In the genomic region with DNA sequence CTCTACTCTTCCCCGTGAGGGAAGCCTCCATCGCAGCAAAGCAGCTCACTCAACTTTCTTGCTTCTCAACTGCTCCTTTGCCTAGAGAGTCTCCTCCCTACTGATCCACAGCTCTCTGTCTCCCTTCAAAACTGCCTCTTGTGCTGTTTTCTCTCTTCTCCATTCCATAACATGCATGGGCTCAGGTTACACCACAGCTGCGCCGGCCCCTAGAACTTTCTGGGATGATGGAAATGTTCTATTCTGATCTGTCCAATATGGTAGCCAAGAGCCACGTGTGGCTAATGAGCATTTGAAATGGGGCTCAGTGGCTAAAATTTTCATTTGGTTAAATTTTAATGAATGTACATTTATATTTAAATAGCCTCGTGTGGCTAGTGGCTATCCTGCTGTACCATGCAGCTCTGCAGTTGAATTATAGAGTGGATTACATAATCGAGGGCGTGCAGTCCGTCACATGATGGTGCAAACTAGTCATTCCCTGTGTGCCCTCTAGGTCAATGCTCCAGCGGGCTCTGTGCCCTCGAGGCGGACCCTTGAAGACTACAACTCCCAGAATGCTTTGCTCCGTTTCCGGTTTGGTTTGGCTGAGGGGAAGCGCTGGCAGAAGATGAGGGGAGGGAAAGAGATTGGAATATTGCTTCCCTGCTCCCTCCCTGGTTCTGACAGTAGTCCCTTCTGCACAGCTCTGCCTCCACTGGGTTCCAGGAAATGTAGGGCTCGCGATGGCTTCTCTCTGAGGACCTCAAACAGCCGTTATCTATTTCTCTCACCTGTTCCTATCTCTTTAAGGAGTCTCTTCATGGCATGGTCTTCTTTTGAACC, we compare ENCODE assay signal across 8 cellular contexts.
DNase-seq lines count a peak whose midpoint lies in the region; ATAC-seq and FAIRE-seq lines count a peak whose summit lies in the region.

No MANE protein-coding gene starts in this region.

- FAIRE-seq in urothelium cell line (lab: Jason Lieb, UNC), result no peak

- peaks cover 9% of the 10 kb centered on the region for H3K9me3 Mint-ChIP-seq in activated T-cell treated with anti-CD3 and anti-CD28 coated beads, Interleukin-2, amount 50 U/mL, for 4 hours

- peaks cover 44% of the 10 kb centered on the region for H3K4me1 ChIP-seq in adipocyte (ENCODE audit: control insufficient read depth, insufficient read depth, low read length)

- peaks cover 2% of the 10 kb centered on the region for H3K9me3 ChIP-seq in adipocyte (ENCODE audit: control insufficient read depth, low read length)

- H3K27me3 ChIP-seq in adipocyte (replicated peaks; ENCODE audit: control insufficient read depth, insufficient read depth, low read length), result no peaks in the 10 kb centered on the region

- peak overlapping the region; percentile 32 for H3K9ac ChIP-seq in adipocyte (ENCODE audit: low read length)

- H3K36me3 Mint-ChIP-seq in activated T-cell treated with anti-CD3 and anti-CD28 coated beads, Interleukin-2, amount 50 U/mL, for 4 hours (ENCODE audit: insufficient read depth), result no peaks in the 10 kb centered on the region

- H3K4me3 ChIP-seq in adipocyte (ENCODE audit: low read length), result peak overlapping the region; percentile 69

- peak; percentile 81 for DNase-seq in AG08395 (ENCODE audit: low spot score)
- DNase-seq in HT1080 (ENCODE audit: low read depth), result peak; percentile 55
- peak; percentile 29 for DNase-seq in adipocyte (ENCODE audit: low read depth)
- DNase-seq in iPS-NIHi7 (ENCODE audit: extremely low spot score), result peak; percentile 91
- peak; percentile 12 for DNase-seq in urothelium cell line (ENCODE audit: low spot score)
- no peak for DNase-seq in activated T-cell treated with anti-CD3 and anti-CD28 coated beads, Interleukin-2, amount 50 U/mL, for 4 hours

- ATAC-seq in GM21360 (IDR thresholded peaks at IDR 0.05; ENCODE audit: unreplicated experiment) (no peak), HG02870 (IDR thresholded peaks at IDR 0.05; ENCODE audit: unreplicated experiment) (no peak)
- no peak for ATAC-seq in activated T-cell treated with anti-CD3 and anti-CD28 coated beads, Interleukin-2, amount 50 U/mL, for 4 hours

- H3K4me3 Mint-ChIP-seq in activated T-cell treated with anti-CD3 and anti-CD28 coated beads, Interleukin-2, amount 50 U/mL, for 4 hours, result no peak overlapping the region

- H3K27me3 Mint-ChIP-seq in activated T-cell treated with anti-CD3 and anti-CD28 coated beads, Interleukin-2, amount 50 U/mL, for 4 hours (ENCODE audit: low read depth), result peaks cover 45% of the 10 kb centered on the region

- no peaks in the 10 kb centered on the region for H3K36me3 ChIP-seq in adipocyte (ENCODE audit: control insufficient read depth, insufficient read depth, low read length, severe bottlenecking)

- H3K4me1 Mint-ChIP-seq in activated T-cell treated with anti-CD3 and anti-CD28 coated beads, Interleukin-2, amount 50 U/mL, for 4 hours (ENCODE audit: low read depth), result no peaks in the 10 kb centered on the region
